8 cellular contexts compared by ENCODE assay signal in the genomic region with DNA sequence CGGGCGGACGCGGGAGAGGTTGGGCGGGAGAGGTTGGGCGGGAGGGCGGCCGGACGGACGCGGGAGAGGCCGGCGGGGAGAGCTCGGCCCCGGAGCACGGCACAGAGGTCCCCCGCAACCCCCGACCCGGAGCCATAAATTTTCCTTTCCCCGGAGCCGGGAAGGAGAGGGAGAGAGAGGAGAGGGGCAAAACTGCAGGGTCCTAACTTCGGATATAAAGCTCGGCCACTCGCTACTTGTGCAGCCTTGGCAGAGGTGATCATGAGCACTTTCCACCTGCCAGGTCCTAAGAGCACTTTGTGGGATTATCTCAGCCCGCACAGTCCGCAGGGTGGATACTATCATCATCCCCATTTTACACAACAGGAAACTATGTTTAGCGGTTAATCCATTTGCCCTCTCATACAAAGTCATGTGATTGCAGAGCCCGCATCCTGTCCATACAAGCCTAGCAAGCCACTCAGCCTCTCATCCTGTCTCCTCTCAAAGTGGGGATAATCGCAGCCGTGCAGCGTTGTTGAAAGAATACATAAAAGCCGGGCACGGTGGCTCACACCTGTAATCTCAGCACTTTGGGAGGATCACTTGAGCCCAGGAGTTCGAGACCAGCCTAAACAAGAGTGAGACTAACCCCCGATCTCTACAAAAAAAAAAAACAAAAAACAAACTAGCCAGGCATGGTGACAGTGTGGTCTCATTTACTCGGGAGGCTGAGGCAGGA. TPM values are rescaled to one million over a fixed set of nuclear protein-coding genes. Genes with fewer than 3 reads are reported as not detected.
DNase-seq lines count a peak whose midpoint lies in the region; ATAC-seq and TF ChIP-seq lines count a peak whose summit lies in the region.

No MANE protein-coding gene starts in this region.

- 15% methylated on average over 24 of the region's 36 CpGs for WGBS in suprapubic skin

- H3K4me1 ChIP-seq in mucosa of rectum (ENCODE audit: control insufficient read depth in 2 of 2, insufficient read depth in 2 of 2, low read length in 2 of 2) (peaks cover 8 to 19% of the 10 kb centered on the region in 2 donors), suprapubic skin (peaks cover 36% of the 10 kb centered on the region)

- H3K9me3 ChIP-seq in mucosa of rectum (ENCODE audit: control insufficient read depth in 2 of 2, low read length in 2 of 2), result no peaks in the 10 kb centered on the region
- no peaks in the 10 kb centered on the region for H3K9me3 ChIP-seq in suprapubic skin

- no peak for ATAC-seq in HG03439 (IDR thresholded peaks at IDR 0.05; ENCODE audit: unreplicated experiment)

- H3K36me3 ChIP-seq in mucosa of rectum (ENCODE audit: control insufficient read depth in 2 of 2, insufficient read depth in 2 of 2, low read length in 2 of 2) (no peaks in the 10 kb centered on the region), suprapubic skin (no peaks in the 10 kb centered on the region)

- no peak for TF ChIP-seq EP300 in suprapubic skin (IDR thresholded peaks at IDR 0.05)

- H3K9ac ChIP-seq in mucosa of rectum (ENCODE audit: low read depth in 1 of 2, low read length in 2 of 2), result peak overlapping the region; percentile 76 to 90

- peak overlapping the region; percentile 70 to 87 for H3K4me3 ChIP-seq in mucosa of rectum (ENCODE audit: low read length in 2 of 2)
- H3K4me3 ChIP-seq in suprapubic skin, result peak overlapping the region; percentile 65

- no peak for TF ChIP-seq POLR2A in suprapubic skin (IDR thresholded peaks at IDR 0.05)

- no peak for TF ChIP-seq CTCF in suprapubic skin (IDR thresholded peaks at IDR 0.05)

- peak; percentile 32 for DNase-seq in NCI-H1694 treated with DMSO at 0.1 percent for 48 hours (lab: John Stamatoyannopoulos, UW)
- no peak for DNase-seq in NCI-H1694 (lab: John Stamatoyannopoulos, UW)
- DNase-seq in NCI-H2196 (lab: John Stamatoyannopoulos, UW; ENCODE audit: unreplicated experiment), result peak; percentile 60
- DNase-seq in activated CD4-positive, alpha-beta T cell treated with anti-CD3 and anti-CD28 coated beads for 4 hours, result peak; percentile 11 to 19
- DNase-seq in effector CD4-positive, alpha-beta T cell, result peak; percentile 30
- peak in 1 of 2 donors; percentile 77 for DNase-seq in suprapubic skin (ENCODE audit: low spot score in 2 of 2)

- H3K27me3 ChIP-seq in mucosa of rectum (ENCODE audit: control insufficient read depth in 2 of 2, insufficient read depth in 2 of 2, low read length in 2 of 2) (no peaks in the 10 kb centered on the region), suprapubic skin (no peaks in the 10 kb centered on the region)

- H3K27ac ChIP-seq in mucosa of rectum (ENCODE audit: low read depth in 2 of 2, low read length in 2 of 2) (peak overlapping the region; percentile 82 to 83), suprapubic skin (peak overlapping the region; percentile 86)

RNA-seq across cellular contexts. Expression of a gene that starts 0.8 kb away (rescaled TPM):
- 10 to 100 TPM; 49.1 to 68.5 (median 60.9) TPM for total RNA-seq in suprapubic skin

RNA-seq across cellular contexts. Expression of a gene that starts 8.9 kb away (rescaled TPM):
- 10 to 100 TPM; 53.2 to 73.3 (median 65.9) TPM for total RNA-seq in suprapubic skin
